In genomic region chr9:3299872-3300271, GRCh38 we compare ENCODE assay signal across 11 cellular contexts.
DNase-seq lines count a peak whose midpoint lies in the region; ATAC-seq and TF ChIP-seq lines count a peak whose summit lies in the region.
"Had no signal": no experiment of that assay in that cellular context is flagged by ENCODE, and none has a peak within 500 bp of the region (broad histone marks: within the 10 kb centered on the region; RNA-seq: fewer than 3 reads in every experiment).

No MANE protein-coding gene starts in this region.

- H3K27me3 Mint-ChIP-seq in activated B cell treated with CpG ODN at 0.5 μM for 24 hours (no peaks in the 10 kb centered on the region), neural progenitor cell (ENCODE audit: insufficient read depth, low read depth) (no peaks in the 10 kb centered on the region)
- H3K27me3 Mint-ChIP-seq: activated CD4-positive, alpha-beta T cell treated with anti-CD3 and anti-CD28 coated beads, Interleukin-2, amount 10 ng/mL, durations not matched to agents 7 days and 5 days had no signal

- no peak overlapping the region for H3K9ac ChIP-seq in neural progenitor cell

- H3K9me3 Mint-ChIP-seq in activated B cell treated with CpG ODN at 0.5 μM for 24 hours: no peaks in the 10 kb centered on the region
- no peaks in the 10 kb centered on the region for H3K9me3 Mint-ChIP-seq in neural progenitor cell
- H3K9me3 Mint-ChIP-seq: activated CD4-positive, alpha-beta T cell treated with anti-CD3 and anti-CD28 coated beads, Interleukin-2, amount 10 ng/mL, durations not matched to agents 7 days and 5 days had no signal

- no peaks in the 10 kb centered on the region for H3K4me1 ChIP-seq in neural progenitor cell
- H3K4me1 ChIP-seq: thyroid gland had no signal

- peaks cover 10% of the 10 kb centered on the region for H3K36me3 ChIP-seq in neural progenitor cell
- H3K36me3 ChIP-seq: thyroid gland had no signal

- DNase-seq in activated B cell treated with CpG ODN at 0.5 μM for 24 hours: no peak
- DNase-seq in cerebellar nuclear complex (lab: John Stamatoyannopoulos, UW): no peak
- no peak for DNase-seq in middle frontal gyrus (ENCODE audit: extremely low spot score, low spot score)
- no peak for DNase-seq in NCI-H82 (lab: John Stamatoyannopoulos, UW)
- no peak for DNase-seq in neural progenitor cell (ENCODE audit: low spot score)
- DNase-seq: activated CD4-positive, alpha-beta T cell treated with anti-CD3 and anti-CD28 coated beads, Interleukin-2, amount 10 ng/mL, durations not matched to agents 7 days and 5 days; stimulated activated CD4-positive, alpha-beta T cell treated with anti-CD3 and anti-CD28 coated beads, Interleukin-15, amount 100 ng/mL, for 24 hours; thyroid gland had no signal

- no peaks in the 10 kb centered on the region for H3K79me2 ChIP-seq in neural progenitor cell (ENCODE audit: low read depth)

- POLR2A ChIA-PET in activated B cell treated with CpG ODN at 0.5 μM for 24 hours (lab: Charles Lee): interaction anchor here (2.1 kb wide), 1 partner anchor 227 kb away, joined by 11 read pairs; the partner anchor contains the start of gene RFX3

- intact Hi-C loops in activated B cell treated with CpG ODN at 0.5 μM for 24 hours (cut with micrococcal nuclease): loop anchor here (2.0 to 10.0 kb wide), 6 partner anchors 19 to 1283 kb away; partner anchors contain the start of genes RFX3 and SMARCA2

- ATAC-seq in GM18858 (IDR thresholded peaks at IDR 0.05; ENCODE audit: unreplicated experiment): peak; percentile 98
- ATAC-seq in GM21576 (IDR thresholded peaks at IDR 0.05; ENCODE audit: unreplicated experiment): peak; percentile 98
- peak; percentile 80 for ATAC-seq in HG03280 (IDR thresholded peaks at IDR 0.05; ENCODE audit: unreplicated experiment)
- peak; percentile 93 for ATAC-seq in activated B cell treated with CpG ODN at 0.5 μM for 24 hours (ENCODE audit: low read depth)

- no peak overlapping the region for H3K4me3 Mint-ChIP-seq in activated B cell treated with CpG ODN at 0.5 μM for 24 hours
- no peak overlapping the region for H3K4me3 Mint-ChIP-seq in neural progenitor cell
- H3K4me3 Mint-ChIP-seq: activated CD4-positive, alpha-beta T cell treated with anti-CD3 and anti-CD28 coated beads, Interleukin-2, amount 10 ng/mL, durations not matched to agents 7 days and 5 days had no signal

- no peak overlapping the region for H3K4me2 ChIP-seq in neural progenitor cell

- H3K36me3 Mint-ChIP-seq in activated B cell treated with CpG ODN at 0.5 μM for 24 hours (ENCODE audit: low read depth) (peaks cover 4% of the 10 kb centered on the region), neural progenitor cell (peaks cover 8% of the 10 kb centered on the region)

- peak overlapping the region; percentile 51 for H3K27ac Mint-ChIP-seq in activated B cell treated with CpG ODN at 0.5 μM for 24 hours
- H3K27ac Mint-ChIP-seq in neural progenitor cell: no peak overlapping the region
- H3K27ac Mint-ChIP-seq: activated CD4-positive, alpha-beta T cell treated with anti-CD3 and anti-CD28 coated beads, Interleukin-2, amount 10 ng/mL, durations not matched to agents 7 days and 5 days had no signal

- H3K4me1 Mint-ChIP-seq in activated B cell treated with CpG ODN at 0.5 μM for 24 hours: peaks cover 22% of the 10 kb centered on the region
- no peaks in the 10 kb centered on the region for H3K4me1 Mint-ChIP-seq in neural progenitor cell
- H3K4me1 Mint-ChIP-seq: activated CD4-positive, alpha-beta T cell treated with anti-CD3 and anti-CD28 coated beads, Interleukin-2, amount 10 ng/mL, durations not matched to agents 7 days and 5 days had no signal

- H3K27ac ChIP-seq in neural progenitor cell: no peak overlapping the region
- H3K27ac ChIP-seq: thyroid gland had no signal

- H3K9me3 ChIP-seq in neural progenitor cell (ENCODE audit: low read depth): no peaks in the 10 kb centered on the region
- H3K9me3 ChIP-seq: thyroid gland had no signal

- no peak overlapping the region for H2AFZ ChIP-seq in neural progenitor cell (replicated peaks)

- no peaks in the 10 kb centered on the region for H3K27me3 ChIP-seq in neural progenitor cell
- H3K27me3 ChIP-seq: thyroid gland had no signal

- peaks cover 12% of the 10 kb centered on the region for H3F3A ChIP-seq in neural progenitor cell (ENCODE audit: low read depth)

- no peaks in the 10 kb centered on the region for H4K20me1 ChIP-seq in neural progenitor cell (ENCODE audit: low read depth)

- CTCF ChIA-PET in activated B cell treated with CpG ODN at 0.5 μM for 24 hours (lab: Charles Lee): no interaction called here

- no peak overlapping the region for H3K4me3 ChIP-seq in neural progenitor cell
- H3K4me3 ChIP-seq: thyroid gland had no signal

- TF ChIP-seq CTCF in activated B cell treated with CpG ODN at 0.5 μM for 24 hours (IDR thresholded peaks at IDR 0.05) (no peak), neural progenitor cell (IDR thresholded peaks at IDR 0.05) (no peak)
